Comparison of ENCODE assay signal across 19 cellular contexts in the genomic region with DNA sequence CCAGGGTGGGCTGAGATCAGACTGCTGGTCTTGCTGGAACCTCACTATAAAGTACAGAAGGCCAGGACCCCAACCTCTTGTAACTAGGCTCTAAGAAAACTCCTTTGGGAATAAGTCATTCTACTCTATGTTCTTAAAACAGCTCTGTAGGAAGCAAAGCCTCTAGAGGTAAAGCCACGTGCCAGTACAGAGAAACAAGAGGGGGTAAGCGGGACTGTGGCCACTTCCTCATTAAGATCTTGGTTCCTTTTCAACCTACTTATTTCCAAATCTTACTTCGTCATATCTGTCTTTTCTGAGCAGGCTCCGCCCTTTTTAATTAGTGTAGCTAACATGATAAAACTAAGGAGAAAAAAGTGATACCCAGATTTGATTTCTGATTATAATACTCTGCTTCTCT. TPM values are rescaled to one million over a fixed set of nuclear protein-coding genes. Genes with fewer than 3 reads are reported as not detected.
DNase-seq lines count a peak whose midpoint lies in the region; ATAC-seq and TF ChIP-seq lines count a peak whose summit lies in the region.
"Had no signal": no experiment of that assay in that cellular context is flagged by ENCODE, and none has a peak within 500 bp of the region (broad histone marks: within the 10 kb centered on the region; RNA-seq: fewer than 3 reads in every experiment).

No MANE protein-coding gene starts in this region.

- no peaks in the 10 kb centered on the region for H3K9me3 ChIP-seq in smooth muscle cell (replicated peaks; ENCODE audit: low read depth)
- H3K9me3 ChIP-seq: pancreas had no signal

- H3F3A ChIP-seq in smooth muscle cell (ENCODE audit: low read depth) = no peaks in the 10 kb centered on the region

- 73% methylated on average over 4 of the region's 4 CpGs for WGBS in smooth muscle cell (ENCODE audit: low lambda C conversion rate)

- peaks cover 6% of the 10 kb centered on the region for H3K4me1 ChIP-seq in smooth muscle cell (ENCODE audit: low read depth)

- no peak for TF ChIP-seq CTCF in smooth muscle cell (IDR thresholded peaks at IDR 0.05; ENCODE audit: borderline replicate concordance, insufficient read depth, poor library complexity, severe bottlenecking)

- H3K79me2 ChIP-seq in smooth muscle cell (ENCODE audit: low read depth) = peaks cover 30% of the 10 kb centered on the region

- peak; percentile 90 for DNase-seq in CD1c-positive myeloid dendritic cell (ENCODE audit: extremely low spot score)
- DNase-seq in NOMO-1 (lab: John Stamatoyannopoulos, UW; ENCODE audit: unreplicated experiment in 2 of 2) = peak; percentile 60 to 96
- DNase-seq in germinal center (ENCODE audit: low spot score) = peak; percentile 61
- DNase-seq in smooth muscle cell (lab: John Stamatoyannopoulos, UW; ENCODE audit: unreplicated experiment) = no peak
- DNase-seq: activated CD8-positive, alpha-beta T cell treated with anti-CD3 and anti-CD28 coated beads for 36 hours; activated naive CD4-positive, alpha-beta T cell treated with anti-CD3 and anti-CD28 coated beads, Interleukin-2, amount 50 U/mL, for 16 hours; central memory CD4-positive, alpha-beta T cell; IMR-90; NCI-H2029; pancreas; stimulated activated naive CD4-positive, alpha-beta T cell; T-helper 2 cell had no signal

- H2AFZ ChIP-seq in smooth muscle cell (ENCODE audit: low read depth) = no peak overlapping the region

- no peak overlapping the region for H3K9ac ChIP-seq in smooth muscle cell (ENCODE audit: low read depth)

- H3K4me2 ChIP-seq in smooth muscle cell = no peak overlapping the region

- ATAC-seq in GM21737 (IDR thresholded peaks at IDR 0.05; ENCODE audit: unreplicated experiment) = peak; percentile 34
- ATAC-seq in GM21723 (IDR thresholded peaks at IDR 0.05; ENCODE audit: unreplicated experiment) = no peak
- no peak for ATAC-seq in HG03175 (IDR thresholded peaks at IDR 0.05; ENCODE audit: unreplicated experiment)
- no peak for ATAC-seq in GM19467 (IDR thresholded peaks at IDR 0.05; ENCODE audit: unreplicated experiment)
- ATAC-seq: activated CD8-positive, alpha-beta T cell treated with anti-CD3 and anti-CD28 coated beads for 36 hours; pancreas had no signal

- no peaks in the 10 kb centered on the region for H3K27me3 ChIP-seq in smooth muscle cell (ENCODE audit: low read depth)
- H3K27me3 ChIP-seq: pancreas had no signal

- no peak overlapping the region for H3K27ac ChIP-seq in smooth muscle cell (ENCODE audit: low read depth)

- H3K4me3 ChIP-seq in smooth muscle cell = no peak overlapping the region
- H3K4me3 ChIP-seq: pancreas had no signal

- H3K36me3 ChIP-seq in smooth muscle cell (ENCODE audit: low read depth) = no peaks in the 10 kb centered on the region

- H4K20me1 ChIP-seq in smooth muscle cell (ENCODE audit: low read depth) = peaks cover 6% of the 10 kb centered on the region

RNA-seq across cellular contexts. Expression of a gene that starts 3.8 kb away (rescaled TPM):
- 67.4 and 73.4 TPM in 2 replicates for total RNA-seq in smooth muscle cell
- 67.6 and 81.4 TPM in 2 replicates for polyA plus RNA-seq in smooth muscle cell

RNA-seq across cellular contexts. Expression of a gene that starts 3.9 kb away (rescaled TPM):
- total RNA-seq in smooth muscle cell = 171 and 197 TPM in 2 replicates
- 182 and 196 TPM in 2 replicates for polyA plus RNA-seq in smooth muscle cell

RNA-seq across cellular contexts. Expression of a gene that starts 19.9 kb away (rescaled TPM):
- 0.99 TPM in 1 of 2 replicates, not detected in the other for total RNA-seq in smooth muscle cell
- polyA plus RNA-seq in smooth muscle cell = 0.27 and 0.46 TPM in 2 replicates
- total RNA-seq: Daoy, IMR-90, pancreas had no signal
- polyA plus RNA-seq: liver had no signal

RNA-seq across cellular contexts. Expression of a gene that starts 53.4 kb away (rescaled TPM):
- 12.2 and 12.6 TPM in 2 replicates for total RNA-seq in smooth muscle cell
- 7.1 and 8.3 TPM in 2 replicates for polyA plus RNA-seq in smooth muscle cell
- total RNA-seq: endothelial cell of umbilical vein had no signal
